Comparison of ENCODE assay signal across 8 cellular contexts in the genomic region with DNA sequence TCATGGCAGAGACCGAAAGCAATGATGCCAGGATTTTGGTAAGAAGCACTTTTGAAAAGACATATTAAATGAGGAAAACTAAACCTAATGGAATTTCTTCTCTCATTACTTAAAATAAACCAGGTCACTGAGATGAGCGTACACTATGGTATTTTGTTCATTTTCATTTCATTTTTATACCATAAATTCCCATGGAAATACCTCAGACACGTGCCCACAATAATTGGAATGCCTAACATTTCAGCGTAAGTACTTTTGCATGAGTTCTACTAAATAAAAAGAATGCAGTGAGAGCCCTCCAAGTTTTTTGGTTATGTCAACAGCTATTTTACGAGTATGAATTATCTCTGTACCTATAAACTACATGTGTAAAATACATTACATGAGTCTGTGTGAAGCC. TPM values are rescaled to one million over a fixed set of nuclear protein-coding genes. Genes with fewer than 3 reads are reported as not detected.
DNase-seq lines count a peak whose midpoint lies in the region; ATAC-seq and TF ChIP-seq lines count a peak whose summit lies in the region.

No MANE protein-coding gene starts in this region.

- peaks cover 25% of the 10 kb centered on the region for H3K36me3 Mint-ChIP-seq in central memory CD8-positive, alpha-beta T cell (ENCODE audit: insufficient read depth)

- H3K79me2 ChIP-seq in DND-41 (ENCODE audit: insufficient read depth, low read length) (peaks cover 10% of the 10 kb centered on the region), osteoblast (ENCODE audit: insufficient read depth, low read length) (peaks cover 76% of the 10 kb centered on the region)

- TF ChIP-seq CTCF in DND-41 (IDR thresholded peaks at IDR 0.05; ENCODE audit: borderline replicate concordance, extremely low read depth, low read length, poor library complexity, severe bottlenecking) = no peak
- TF ChIP-seq CTCF in LNCaP clone FGC (IDR thresholded peaks at IDR 0.05; ENCODE audit: control insufficient read depth, extremely low read depth, insufficient read depth) = no peak
- TF ChIP-seq CTCF in osteoblast (IDR thresholded peaks at IDR 0.05; ENCODE audit: extremely low read depth, low read depth, low read length) = no peak

- H3K27ac ChIP-seq in DND-41 (ENCODE audit: low read length) = no peak overlapping the region
- peak overlapping the region; percentile 96 for H3K27ac ChIP-seq in osteoblast (ENCODE audit: low read depth, low read length)

- H3K4me2 ChIP-seq in DND-41 (ENCODE audit: insufficient read depth, low read length) (peak overlapping the region; percentile 10; the same call in 1 of the 2 replicates), osteoblast (ENCODE audit: insufficient read depth, low read length) (peak overlapping the region; percentile 94)

- H3K27me3 ChIP-seq in DND-41 (ENCODE audit: insufficient read depth, low read length, poor library complexity) (no peaks in the 10 kb centered on the region), osteoblast (ENCODE audit: insufficient read depth, low read length) (no peaks in the 10 kb centered on the region)

- H3K4me3 ChIP-seq in DND-41 (ENCODE audit: low read depth in 1 of 2, low read length in 2 of 2) (no peak overlapping the region), LNCaP clone FGC (ENCODE audit: low read depth, low read length) (peak overlapping the region; percentile 13; the same call in 1 of the 2 replicates), osteoblast (ENCODE audit: insufficient read depth, low read length) (peak overlapping the region; percentile 80)

- no peak overlapping the region for H2AFZ ChIP-seq in DND-41 (ENCODE audit: low read depth, low read length)
- H2AFZ ChIP-seq in osteoblast (ENCODE audit: low read length) = no peak overlapping the region

- H3K36me3 ChIP-seq in DND-41 (ENCODE audit: insufficient read depth, low read length) (no peaks in the 10 kb centered on the region), osteoblast (ENCODE audit: insufficient read depth, low read length) (peaks cover 24% of the 10 kb centered on the region)

- no peak overlapping the region for H3K27ac Mint-ChIP-seq in central memory CD8-positive, alpha-beta T cell (ENCODE audit: low read depth)

- H3K9ac ChIP-seq in DND-41 (ENCODE audit: low read depth, low read length) = no peak overlapping the region

- ATAC-seq in DND-41 (ENCODE audit: insufficient read depth, low read depth) (no peak), HG02642 (IDR thresholded peaks at IDR 0.05; ENCODE audit: poor library complexity, unreplicated experiment) (no peak), HG03095 (IDR thresholded peaks at IDR 0.05; ENCODE audit: unreplicated experiment) (no peak)
- ATAC-seq in central memory CD8-positive, alpha-beta T cell (replicated peaks; ENCODE audit: extremely low read depth, poor library complexity, severe bottlenecking) = no peak

- H3K27me3 Mint-ChIP-seq in central memory CD8-positive, alpha-beta T cell = no peaks in the 10 kb centered on the region

- H3K4me1 Mint-ChIP-seq in central memory CD8-positive, alpha-beta T cell = peaks cover 45% of the 10 kb centered on the region

- H3K4me1 ChIP-seq in DND-41 (ENCODE audit: insufficient read depth, low read length) (peaks cover 22% of the 10 kb centered on the region), osteoblast (ENCODE audit: insufficient read depth, low read length) (peaks cover 48% of the 10 kb centered on the region)

- DNase-seq in DND-41 (no peak), LNCaP clone FGC (ENCODE audit: low read depth) (peak; percentile 56), osteoblast (ENCODE audit: insufficient read length, low spot score, missing footprints) (peak; percentile 69), GM19238 (ENCODE audit: insufficient read length, low spot score) (no peak), DMS53 treated with DMSO at 0.1 percent for 48 hours (lab: John Stamatoyannopoulos, UW; ENCODE audit: unreplicated experiment) (no peak)
- DNase-seq in central memory CD8-positive, alpha-beta T cell (ENCODE audit: low spot score in 2 of 2) = no peak

- H3K9me3 ChIP-seq in DND-41 (ENCODE audit: insufficient read depth, low read length, severe bottlenecking) (no peaks in the 10 kb centered on the region), osteoblast (ENCODE audit: low read depth, low read length) (no peaks in the 10 kb centered on the region)

- no peaks in the 10 kb centered on the region for H3K9me3 Mint-ChIP-seq in central memory CD8-positive, alpha-beta T cell

- peak overlapping the region; percentile 37 for H3K4me3 Mint-ChIP-seq in central memory CD8-positive, alpha-beta T cell

- no peaks in the 10 kb centered on the region for H4K20me1 ChIP-seq in DND-41 (ENCODE audit: insufficient read depth, low read length)
- no peaks in the 10 kb centered on the region for H4K20me1 ChIP-seq in osteoblast (ENCODE audit: insufficient read depth, low read length)

RNA-seq across cellular contexts. Expression of gene CAMK2D, which starts 3.2 kb away (rescaled TPM):
- 194 and 207 TPM in 2 replicates for total RNA-seq in osteoblast

Comparison
In these comparisons a context has a peak if more than half of its experiments do, and no peak if none do; other contexts are left out.
1. DNase-seq: peak in LNCaP clone FGC (single experiment) and osteoblast (single experiment); none in DND-41 (single experiment), central memory CD8-positive, alpha-beta T cell (0 of 2), GM19238 (single experiment) and DMS53 treated with DMSO at 0.1 percent for 48 hours (single experiment).
2. H3K4me3 ChIP-seq: peak in LNCaP clone FGC (single experiment) and osteoblast (single experiment); none in DND-41 (0 of 2).